ENCODE assay signal across 25 cellular contexts in genomic region chr17:82703935-82704865, GRCh38. TPM values are rescaled to one million over a fixed set of nuclear protein-coding genes. Genes with fewer than 3 reads are reported as not detected.
A peak's percentile ranks its signal among the peaks of the same experiment; 100 is the strongest.
DNase-seq lines count a peak whose midpoint lies in the region; ATAC-seq, FAIRE-seq and TF ChIP-seq lines count a peak whose summit lies in the region.
"Had no signal": no experiment of that assay in that cellular context is flagged by ENCODE, and none has a peak within 500 bp of the region (broad histone marks: within the 10 kb centered on the region; RNA-seq: fewer than 3 reads in every experiment).

No MANE protein-coding gene starts in this region.

- POLR2A ChIA-PET in HepG2 (lab: Yijun Ruan, JAX), result interaction anchor here (0.7 to 1.0 kb wide), 2 partner anchors 8 to 13 kb away, joined by 3 read pairs; partner anchors contain the start of gene FN3KRP

- H3K4me3 Mint-ChIP-seq in activated CD4-positive, alpha-beta T cell treated with anti-CD3 and anti-CD28 coated beads, Interleukin-2, amount 10 ng/mL, durations not matched to agents 24 days and 14 days, result no peak overlapping the region
- H3K4me3 Mint-ChIP-seq: activated naive CD4-positive, alpha-beta T cell treated with anti-CD3 and anti-CD28 coated beads, Interleukin-2, amount 10 ng/mL, durations not matched to agents 7 days and 5 days; memory B cell; nephron had no signal

- no peak for DNase-seq in activated CD4-positive, alpha-beta T cell treated with anti-CD3 and anti-CD28 coated beads, Interleukin-2, amount 10 ng/mL, durations not matched to agents 24 days and 14 days
- no peak for DNase-seq in activated CD4-positive, alpha-beta T cell treated with anti-CD3 and anti-CD28 coated beads for 4 hours
- DNase-seq in HepG2 (ENCODE audit: low spot score), result peak; percentile 69
- DNase-seq in HK-2 (ENCODE audit: unreplicated experiment), result no peak
- no peak for DNase-seq in cerebellum (ENCODE audit: low spot score)
- DNase-seq: 8988T; activated CD4-positive, alpha-beta T cell treated with anti-CD3 and anti-CD28 coated beads, Interleukin-2, amount 50 U/mL, for 4 hours; activated naive CD4-positive, alpha-beta T cell treated with anti-CD3 and anti-CD28 coated beads, Interleukin-2, amount 10 ng/mL, durations not matched to agents 7 days and 5 days; BE2C; GF-D8; Kasumi-1; NCI-H1092 treated with DMSO at 0.1 percent for 48 hours; NCI-H2107; NCI-H526 treated with DMSO at 0.1 percent for 48 hours; psoas muscle; SHP77 treated with DMSO at 0.1 percent for 48 hours; spleen; T-helper 1 cell had no signal

- in situ Hi-C loops in HepG2 (cut with HindIII; ENCODE audit: extremely low pct_ligation_motif_present, low pct_unique_long_range_greater_than_20kb), result no loop called here

- WGBS in HepG2 (ENCODE audit: low lambda C conversion rate), result 8% methylated on average over 30 of the region's 38 CpGs

- peak overlapping the region; percentile 26 to 60 (median 27) for H3K4me3 ChIP-seq in HepG2 (replicated peaks in 1 of 3; ENCODE audit: insufficient read depth in 1 of 3, low read depth in 2 of 3, low read length in 3 of 3)
- H3K4me3 ChIP-seq: GM12878, HAP-1, psoas muscle, spleen had no signal

- no peak for TF ChIP-seq POLR2A in HepG2 (IDR thresholded peaks at IDR 0.05; ENCODE audit: insufficient read depth in 1 of 2, low read depth in 2 of 2, low read length in 2 of 2)

- H3K79me2 ChIP-seq in HepG2 (ENCODE audit: insufficient read depth, low read length), result no peaks in the 10 kb centered on the region

- peaks cover 63% of the 10 kb centered on the region for H3K4me1 ChIP-seq in HepG2 (ENCODE audit: insufficient read depth, low read length)
- H3K4me1 ChIP-seq: BE2C, HAP-1, psoas muscle had no signal

- peaks cover 0 to 22% of the 10 kb centered on the region in 2 experiments; a peak in 2 of 5 replicates for H3K27me3 ChIP-seq in HepG2 (ENCODE audit: control insufficient read depth in 1 of 2, insufficient read depth in 2 of 2, low read length in 2 of 2)
- H3K27me3 ChIP-seq: BE2C, spleen had no signal

- H3K4me1 Mint-ChIP-seq in activated CD4-positive, alpha-beta T cell treated with anti-CD3 and anti-CD28 coated beads, Interleukin-2, amount 10 ng/mL, durations not matched to agents 24 days and 14 days, result peaks cover under 1% of the 10 kb centered on the region

- peak; percentile 68 for ATAC-seq in HepG2
- ATAC-seq in HG03196 (IDR thresholded peaks at IDR 0.05; ENCODE audit: unreplicated experiment), result no peak
- ATAC-seq: GM12878, psoas muscle had no signal

- H3K36me3 Mint-ChIP-seq in activated CD4-positive, alpha-beta T cell treated with anti-CD3 and anti-CD28 coated beads, Interleukin-2, amount 10 ng/mL, durations not matched to agents 24 days and 14 days (ENCODE audit: low read depth), result no peaks in the 10 kb centered on the region
- H3K36me3 Mint-ChIP-seq: activated naive CD4-positive, alpha-beta T cell treated with anti-CD3 and anti-CD28 coated beads, Interleukin-2, amount 10 ng/mL, durations not matched to agents 7 days and 5 days; memory B cell had no signal

- H3K9me3 Mint-ChIP-seq in activated CD4-positive, alpha-beta T cell treated with anti-CD3 and anti-CD28 coated beads, Interleukin-2, amount 10 ng/mL, durations not matched to agents 24 days and 14 days, result no peaks in the 10 kb centered on the region
- H3K9me3 Mint-ChIP-seq: activated naive CD4-positive, alpha-beta T cell treated with anti-CD3 and anti-CD28 coated beads, Interleukin-2, amount 10 ng/mL, durations not matched to agents 7 days and 5 days; memory B cell; nephron had no signal

- TF ChIP-seq CTCF in HepG2 (CRISPR knock-in tag; IDR thresholded peaks at IDR 0.05), result 0 out of 2 replicates have a peak, but pooled peaks have one; percentile 6

- no peak overlapping the region for H3K9ac ChIP-seq in HepG2 (ENCODE audit: insufficient read depth, low read depth, low read length)

- H4K20me1 ChIP-seq in HepG2 (ENCODE audit: insufficient read depth, low read length), result no peaks in the 10 kb centered on the region

- CTCF ChIA-PET in HepG2 (lab: Yijun Ruan, JAX; ENCODE audit: low intra/inter-chr PET ratio, low total read pairs), result no interaction called here

- peaks cover 3% of the 10 kb centered on the region for H3K27me3 Mint-ChIP-seq in activated CD4-positive, alpha-beta T cell treated with anti-CD3 and anti-CD28 coated beads, Interleukin-2, amount 10 ng/mL, durations not matched to agents 24 days and 14 days

- H3K4me2 ChIP-seq in HepG2 (ENCODE audit: low read depth, low read length), result peak overlapping the region; percentile 84

- intact Hi-C loops in activated CD4-positive, alpha-beta T cell treated with anti-CD3 and anti-CD28 coated beads, Interleukin-2, amount 10 ng/mL, durations not matched to agents 24 days and 14 days (cut with micrococcal nuclease), result no loop called here
- intact Hi-C loops in HepG2 (cut with micrococcal nuclease; ENCODE audit: unreplicated experiment), result loop anchor here (1.0 kb wide), 1 partner anchor 34 kb away; no protein-coding TSS in a partner anchor

- no peak overlapping the region for H2AFZ ChIP-seq in HepG2 (ENCODE audit: low read length)

- H3K27ac Mint-ChIP-seq in activated CD4-positive, alpha-beta T cell treated with anti-CD3 and anti-CD28 coated beads, Interleukin-2, amount 10 ng/mL, durations not matched to agents 24 days and 14 days, result peak overlapping the region; percentile 54
- H3K27ac Mint-ChIP-seq: activated naive CD4-positive, alpha-beta T cell treated with anti-CD3 and anti-CD28 coated beads, Interleukin-2, amount 10 ng/mL, durations not matched to agents 7 days and 5 days; memory B cell had no signal

- no peak overlapping the region for H3K27ac ChIP-seq in HepG2 (ENCODE audit: extremely low read length, insufficient read depth, low read length)
- H3K27ac ChIP-seq: psoas muscle, spleen had no signal

- H3K36me3 ChIP-seq in HepG2 (replicated peaks in 1 of 2; ENCODE audit: control insufficient read depth in 1 of 2, insufficient read depth in 2 of 2, low read length in 2 of 2), result no peaks in the 10 kb centered on the region
- H3K36me3 ChIP-seq: BE2C, HAP-1, spleen had no signal

- no peak for TF ChIP-seq EP300 in HepG2 (IDR thresholded peaks at IDR 0.05; ENCODE audit: low read depth in 2 of 2, low read length in 2 of 2)
- TF ChIP-seq EP300 in HepG2 (CRISPR knock-in tag; IDR thresholded peaks at IDR 0.05; ENCODE audit: borderline replicate concordance), result no peak; the same call in 1 of the 2 replicates

- no peak for TF ChIP-seq RAD21 in HepG2 (CRISPR knock-in tag; IDR thresholded peaks at IDR 0.05)

- no peaks in the 10 kb centered on the region for H3K9me3 ChIP-seq in HepG2 (ENCODE audit: low read length)
- H3K9me3 ChIP-seq: BE2C, HAP-1, psoas muscle, spleen had no signal

- BruUV-seq in HepG2 (replicated peaks; lab: Mats Ljungman, UMichigan), result no TSS peak

- peak; percentile 91 for FAIRE-seq in HepG2 (lab: Jason Lieb, UNC)
- FAIRE-seq: endometrium, GM12878, islet of Langerhans had no signal

RNA-seq across cellular contexts. Expression of gene RAB40B, which starts 5.7 kb away (rescaled TPM):
- 4.9 and 5.4 TPM in 2 replicates for total RNA-seq in activated CD4-positive, alpha-beta T cell treated with anti-CD3 and anti-CD28 coated beads, Interleukin-2, amount 10 ng/mL, durations not matched to agents 24 days and 14 days
- total RNA-seq in HepG2 (2016; rRNA removed; fragmentation: Illumina TruSeq; extraction: Trizol) (4.4 and 6.2 TPM in 2 replicates), cerebellum (9.8 TPM)
- 8.6 and 11.9 TPM in 2 replicates for total RNA-seq in HepG2 (2016; cell fraction: cytosol; rRNA removed; fragmentation: Illumina TruSeq; extraction: Trizol; ENCODE audit: low read depth)
- total RNA-seq in HepG2 (2016; cell fraction: insoluble cytoplasmic fraction; rRNA removed; fragmentation: Illumina TruSeq; extraction: Trizol), result 6.2 and 7.4 TPM in 2 replicates
- total RNA-seq in HepG2 (2016; cell fraction: membrane; rRNA removed; fragmentation: Illumina TruSeq; extraction: Trizol), result 18.5 and 22.6 TPM in 2 replicates
- 3.7 TPM in 2 replicates for total RNA-seq in HepG2 (2016; cell fraction: nucleus; rRNA removed; fragmentation: Illumina TruSeq; extraction: Trizol)
- polyA plus RNA-seq in HepG2 (2011; rRNA removed), result 6.5 and 7.2 TPM in 2 replicates
- 5.7 and 9.9 TPM in 2 replicates for polyA plus RNA-seq in HepG2 (2011; cell fraction: cytosol; rRNA removed)
- polyA plus RNA-seq in HepG2 (2011; cell fraction: nucleus; rRNA removed), result 10.8 and 12.6 TPM in 2 replicates
- polyA plus RNA-seq in HepG2 (2012), result 6.2 and 7.3 TPM in 2 replicates
- 25.0 and 26.7 TPM in 2 replicates for polyA plus RNA-seq in HepG2 (2016; cell fraction: cytosol; fragmentation: Illumina TruSeq; extraction: Trizol; ENCODE audit: low read depth)
- polyA plus RNA-seq in HepG2 (2016; cell fraction: insoluble cytoplasmic fraction; fragmentation: Illumina TruSeq; extraction: Trizol; ENCODE audit: low read depth), result 7.0 and 7.6 TPM in 2 replicates
- polyA plus RNA-seq in HepG2 (2016; cell fraction: membrane; fragmentation: Illumina TruSeq; extraction: Trizol; ENCODE audit: low read depth), result 27.5 and 28.9 TPM in 2 replicates
- 8.7 and 12.0 TPM in 2 replicates for polyA plus RNA-seq in HepG2 (2016; cell fraction: nucleus; fragmentation: Illumina TruSeq; extraction: Trizol; ENCODE audit: insufficient read depth, low read depth)
- polyA minus RNA-seq in HepG2 (2011; rRNA and poly(A)+ RNA removed; ENCODE audit: low replicate concordance), result 3.1 and 8.9 TPM in 2 replicates
- polyA minus RNA-seq in HepG2 (2011; cell fraction: cytosol; rRNA and poly(A)+ RNA removed), result 1.4 and 3.2 TPM in 2 replicates
- polyA minus RNA-seq in HepG2 (2011; cell fraction: nucleus; rRNA and poly(A)+ RNA removed), result 2.7 TPM in 2 replicates

RNA-seq across cellular contexts. Expression of gene FN3KRP, which starts 12.3 kb away (rescaled TPM):
- 38.7 and 43.4 TPM in 2 replicates for total RNA-seq in activated CD4-positive, alpha-beta T cell treated with anti-CD3 and anti-CD28 coated beads, Interleukin-2, amount 10 ng/mL, durations not matched to agents 24 days and 14 days
- total RNA-seq in HepG2 (2016; rRNA removed; fragmentation: Illumina TruSeq; extraction: Trizol) (28.2 and 36.1 TPM in 2 replicates), cerebellum (14.8 TPM)
- total RNA-seq in HepG2 (2016; cell fraction: cytosol; rRNA removed; fragmentation: Illumina TruSeq; extraction: Trizol; ENCODE audit: low read depth), result 5.3 and 7.1 TPM in 2 replicates
- total RNA-seq in HepG2 (2016; cell fraction: insoluble cytoplasmic fraction; rRNA removed; fragmentation: Illumina TruSeq; extraction: Trizol), result 27.6 and 34.8 TPM in 2 replicates
- total RNA-seq in HepG2 (2016; cell fraction: membrane; rRNA removed; fragmentation: Illumina TruSeq; extraction: Trizol), result 17.5 and 18.4 TPM in 2 replicates
- total RNA-seq in HepG2 (2016; cell fraction: nucleus; rRNA removed; fragmentation: Illumina TruSeq; extraction: Trizol), result 16.5 and 21.0 TPM in 2 replicates
- 22.1 and 22.4 TPM in 2 replicates for polyA plus RNA-seq in HepG2 (2011; rRNA removed)
- 17.7 and 18.3 TPM in 2 replicates for polyA plus RNA-seq in HepG2 (2011; cell fraction: cytosol; rRNA removed)
- polyA plus RNA-seq in HepG2 (2011; cell fraction: nucleus; rRNA removed), result 34.0 and 36.3 TPM in 2 replicates
- 27.4 and 37.9 TPM in 2 replicates for polyA plus RNA-seq in HepG2 (2012)
- 6.9 and 7.2 TPM in 2 replicates for polyA plus RNA-seq in HepG2 (2016; cell fraction: cytosol; fragmentation: Illumina TruSeq; extraction: Trizol; ENCODE audit: low read depth)
- polyA plus RNA-seq in HepG2 (2016; cell fraction: insoluble cytoplasmic fraction; fragmentation: Illumina TruSeq; extraction: Trizol; ENCODE audit: low read depth), result 54.4 and 62.2 TPM in 2 replicates
- polyA plus RNA-seq in HepG2 (2016; cell fraction: membrane; fragmentation: Illumina TruSeq; extraction: Trizol; ENCODE audit: low read depth), result 14.4 and 14.9 TPM in 2 replicates
- polyA plus RNA-seq in HepG2 (2016; cell fraction: nucleus; fragmentation: Illumina TruSeq; extraction: Trizol; ENCODE audit: insufficient read depth, low read depth), result 57.5 and 59.5 TPM in 2 replicates
- polyA minus RNA-seq in HepG2 (2011; rRNA and poly(A)+ RNA removed; ENCODE audit: low replicate concordance), result 13.3 and 23.3 TPM in 2 replicates
- 11.0 and 11.2 TPM in 2 replicates for polyA minus RNA-seq in HepG2 (2011; cell fraction: cytosol; rRNA and poly(A)+ RNA removed)
- 9.8 and 12.2 TPM in 2 replicates for polyA minus RNA-seq in HepG2 (2011; cell fraction: nucleus; rRNA and poly(A)+ RNA removed)

RNA-seq across cellular contexts. Expression of gene FN3K, which starts 31.2 kb away (rescaled TPM):
- total RNA-seq in activated CD4-positive, alpha-beta T cell treated with anti-CD3 and anti-CD28 coated beads, Interleukin-2, amount 10 ng/mL, durations not matched to agents 24 days and 14 days, result 2.9 and 3.7 TPM in 2 replicates
- 12.2 and 22.0 TPM in 2 replicates for total RNA-seq in HepG2 (2016; rRNA removed; fragmentation: Illumina TruSeq; extraction: Trizol)
- total RNA-seq in HepG2 (2016; cell fraction: cytosol; rRNA removed; fragmentation: Illumina TruSeq; extraction: Trizol; ENCODE audit: low read depth), result 9.6 and 10.3 TPM in 2 replicates
- total RNA-seq in HepG2 (2016; cell fraction: insoluble cytoplasmic fraction; rRNA removed; fragmentation: Illumina TruSeq; extraction: Trizol), result 12.7 and 23.9 TPM in 2 replicates
- total RNA-seq in HepG2 (2016; cell fraction: membrane; rRNA removed; fragmentation: Illumina TruSeq; extraction: Trizol), result 17.0 and 17.4 TPM in 2 replicates
- total RNA-seq in HepG2 (2016; cell fraction: nucleus; rRNA removed; fragmentation: Illumina TruSeq; extraction: Trizol), result 29.1 and 32.3 TPM in 2 replicates
- polyA plus RNA-seq in HepG2 (2011; rRNA removed), result 3.5 and 5.7 TPM in 2 replicates
- polyA plus RNA-seq in HepG2 (2011; cell fraction: cytosol; rRNA removed), result 1.9 and 2.0 TPM in 2 replicates
- polyA plus RNA-seq in HepG2 (2011; cell fraction: nucleus; rRNA removed), result 27.8 and 27.9 TPM in 2 replicates
- polyA plus RNA-seq in HepG2 (2012), result 48.6 and 58.1 TPM in 2 replicates
- polyA plus RNA-seq in HepG2 (2016; cell fraction: cytosol; fragmentation: Illumina TruSeq; extraction: Trizol; ENCODE audit: low read depth), result 21.3 and 21.5 TPM in 2 replicates
- polyA plus RNA-seq in HepG2 (2016; cell fraction: insoluble cytoplasmic fraction; fragmentation: Illumina TruSeq; extraction: Trizol; ENCODE audit: low read depth), result 52.3 and 61.0 TPM in 2 replicates
- 23.7 and 26.9 TPM in 2 replicates for polyA plus RNA-seq in HepG2 (2016; cell fraction: membrane; fragmentation: Illumina TruSeq; extraction: Trizol; ENCODE audit: low read depth)
- 78.1 and 80.9 TPM in 2 replicates for polyA plus RNA-seq in HepG2 (2016; cell fraction: nucleus; fragmentation: Illumina TruSeq; extraction: Trizol; ENCODE audit: insufficient read depth, low read depth)
- polyA minus RNA-seq in HepG2 (2011; rRNA and poly(A)+ RNA removed; ENCODE audit: low replicate concordance), result 1.6 and 9.2 TPM in 2 replicates
- polyA minus RNA-seq in HepG2 (2011; cell fraction: cytosol; rRNA and poly(A)+ RNA removed), result 17.1 and 26.0 TPM in 2 replicates
- polyA minus RNA-seq in HepG2 (2011; cell fraction: nucleus; rRNA and poly(A)+ RNA removed), result 24.3 and 29.1 TPM in 2 replicates
- total RNA-seq in cerebellum, result 13.9 TPM

RNA-seq across cellular contexts. Expression of gene TBCD, which starts 47.7 kb away (rescaled TPM):
- 117 and 122 TPM in 2 replicates for total RNA-seq in activated CD4-positive, alpha-beta T cell treated with anti-CD3 and anti-CD28 coated beads, Interleukin-2, amount 10 ng/mL, durations not matched to agents 24 days and 14 days
- total RNA-seq in HepG2 (2016; rRNA removed; fragmentation: Illumina TruSeq; extraction: Trizol) (33.9 and 49.6 TPM in 2 replicates), cerebellum (63.2 TPM)
- 98.6 and 103 TPM in 2 replicates for total RNA-seq in HepG2 (2016; cell fraction: cytosol; rRNA removed; fragmentation: Illumina TruSeq; extraction: Trizol; ENCODE audit: low read depth)
- 32.6 and 40.4 TPM in 2 replicates for total RNA-seq in HepG2 (2016; cell fraction: insoluble cytoplasmic fraction; rRNA removed; fragmentation: Illumina TruSeq; extraction: Trizol)
- 28.6 and 30.6 TPM in 2 replicates for total RNA-seq in HepG2 (2016; cell fraction: membrane; rRNA removed; fragmentation: Illumina TruSeq; extraction: Trizol)
- total RNA-seq in HepG2 (2016; cell fraction: nucleus; rRNA removed; fragmentation: Illumina TruSeq; extraction: Trizol), result 44.9 and 51.2 TPM in 2 replicates
- 54.8 and 58.7 TPM in 2 replicates for polyA plus RNA-seq in HepG2 (2011; rRNA removed)
- polyA plus RNA-seq in HepG2 (2011; cell fraction: cytosol; rRNA removed), result 29.1 and 46.9 TPM in 2 replicates
- polyA plus RNA-seq in HepG2 (2011; cell fraction: nucleus; rRNA removed), result 327 and 449 TPM in 2 replicates
- 37.3 and 41.7 TPM in 2 replicates for polyA plus RNA-seq in HepG2 (2012)
- 3.7 and 4.9 TPM in 2 replicates for polyA plus RNA-seq in HepG2 (2016; cell fraction: cytosol; fragmentation: Illumina TruSeq; extraction: Trizol; ENCODE audit: low read depth)
- 39.7 and 51.2 TPM in 2 replicates for polyA plus RNA-seq in HepG2 (2016; cell fraction: insoluble cytoplasmic fraction; fragmentation: Illumina TruSeq; extraction: Trizol; ENCODE audit: low read depth)
- polyA plus RNA-seq in HepG2 (2016; cell fraction: membrane; fragmentation: Illumina TruSeq; extraction: Trizol; ENCODE audit: low read depth), result 5.6 and 6.8 TPM in 2 replicates
- 140 and 151 TPM in 2 replicates for polyA plus RNA-seq in HepG2 (2016; cell fraction: nucleus; fragmentation: Illumina TruSeq; extraction: Trizol; ENCODE audit: insufficient read depth, low read depth)
- 67.0 and 125 TPM in 2 replicates for polyA minus RNA-seq in HepG2 (2011; rRNA and poly(A)+ RNA removed; ENCODE audit: low replicate concordance)
- polyA minus RNA-seq in HepG2 (2011; cell fraction: cytosol; rRNA and poly(A)+ RNA removed), result 38.0 and 45.2 TPM in 2 replicates
- polyA minus RNA-seq in HepG2 (2011; cell fraction: nucleus; rRNA and poly(A)+ RNA removed), result 51.1 and 51.6 TPM in 2 replicates

RNA-seq across cellular contexts. Expression of gene WDR45B, which starts 56.0 kb away (rescaled TPM):
- total RNA-seq in activated CD4-positive, alpha-beta T cell treated with anti-CD3 and anti-CD28 coated beads, Interleukin-2, amount 10 ng/mL, durations not matched to agents 24 days and 14 days, result 62.8 and 66.8 TPM in 2 replicates
- total RNA-seq in HepG2 (2016; rRNA removed; fragmentation: Illumina TruSeq; extraction: Trizol) (86.2 and 88.8 TPM in 2 replicates), cerebellum (49.4 TPM)
- 59.9 and 62.3 TPM in 2 replicates for total RNA-seq in HepG2 (2016; cell fraction: cytosol; rRNA removed; fragmentation: Illumina TruSeq; extraction: Trizol; ENCODE audit: low read depth)
- total RNA-seq in HepG2 (2016; cell fraction: insoluble cytoplasmic fraction; rRNA removed; fragmentation: Illumina TruSeq; extraction: Trizol), result 80.2 and 87.6 TPM in 2 replicates
- total RNA-seq in HepG2 (2016; cell fraction: membrane; rRNA removed; fragmentation: Illumina TruSeq; extraction: Trizol), result 148 and 149 TPM in 2 replicates
- 45.2 and 55.4 TPM in 2 replicates for total RNA-seq in HepG2 (2016; cell fraction: nucleus; rRNA removed; fragmentation: Illumina TruSeq; extraction: Trizol)
- 153 and 155 TPM in 2 replicates for polyA plus RNA-seq in HepG2 (2011; rRNA removed)
- polyA plus RNA-seq in HepG2 (2011; cell fraction: cytosol; rRNA removed), result 121 and 131 TPM in 2 replicates
- 186 and 214 TPM in 2 replicates for polyA plus RNA-seq in HepG2 (2011; cell fraction: nucleus; rRNA removed)
- 124 and 164 TPM in 2 replicates for polyA plus RNA-seq in HepG2 (2012)
- polyA plus RNA-seq in HepG2 (2016; cell fraction: cytosol; fragmentation: Illumina TruSeq; extraction: Trizol; ENCODE audit: low read depth), result 65.9 and 70.7 TPM in 2 replicates
- polyA plus RNA-seq in HepG2 (2016; cell fraction: insoluble cytoplasmic fraction; fragmentation: Illumina TruSeq; extraction: Trizol; ENCODE audit: low read depth), result 89.4 and 101 TPM in 2 replicates
- 129 and 138 TPM in 2 replicates for polyA plus RNA-seq in HepG2 (2016; cell fraction: membrane; fragmentation: Illumina TruSeq; extraction: Trizol; ENCODE audit: low read depth)
- polyA plus RNA-seq in HepG2 (2016; cell fraction: nucleus; fragmentation: Illumina TruSeq; extraction: Trizol; ENCODE audit: insufficient read depth, low read depth), result 81.4 and 81.5 TPM in 2 replicates
- polyA minus RNA-seq in HepG2 (2011; rRNA and poly(A)+ RNA removed; ENCODE audit: low replicate concordance), result 68.7 and 113 TPM in 2 replicates
- 60.7 and 64.4 TPM in 2 replicates for polyA minus RNA-seq in HepG2 (2011; cell fraction: cytosol; rRNA and poly(A)+ RNA removed)
- 61.5 and 68.1 TPM in 2 replicates for polyA minus RNA-seq in HepG2 (2011; cell fraction: nucleus; rRNA and poly(A)+ RNA removed)
